1 cellular context compared by ENCODE assay signal in genomic region chr3:58383476-58383875, GRCh38.
TF ChIP-seq lines count a peak whose summit lies in the region.

No MANE protein-coding gene starts in this region.

TF ChIP-seq in HepG2, 621 proteins besides CTCF, POLR2A, EP300 and RAD21 (continued from another document):
- TF ChIP-seq SATB2 (CRISPR knock-in tag; IDR thresholded peaks at IDR 0.05) (no peak), ZNF335 (CRISPR knock-in tag; IDR thresholded peaks at IDR 0.05) (no peak), ZNF615 (CRISPR knock-in tag; IDR thresholded peaks at IDR 0.05; ENCODE audit: borderline replicate concordance) (no peak), HBP1 (CRISPR knock-in tag; IDR thresholded peaks at IDR 0.05; ENCODE audit: low read depth) (no peak), PLRG1 (conservative IDR thresholded peaks at IDR 0.05) (no peak), JUNB (CRISPR knock-in tag; IDR thresholded peaks at IDR 0.05; ENCODE audit: borderline replicate concordance) (no peak), ZNF614 (CRISPR knock-in tag; IDR thresholded peaks at IDR 0.05; ENCODE audit: borderline replicate concordance) (no peak)
- TF ChIP-seq, protein P1, sequence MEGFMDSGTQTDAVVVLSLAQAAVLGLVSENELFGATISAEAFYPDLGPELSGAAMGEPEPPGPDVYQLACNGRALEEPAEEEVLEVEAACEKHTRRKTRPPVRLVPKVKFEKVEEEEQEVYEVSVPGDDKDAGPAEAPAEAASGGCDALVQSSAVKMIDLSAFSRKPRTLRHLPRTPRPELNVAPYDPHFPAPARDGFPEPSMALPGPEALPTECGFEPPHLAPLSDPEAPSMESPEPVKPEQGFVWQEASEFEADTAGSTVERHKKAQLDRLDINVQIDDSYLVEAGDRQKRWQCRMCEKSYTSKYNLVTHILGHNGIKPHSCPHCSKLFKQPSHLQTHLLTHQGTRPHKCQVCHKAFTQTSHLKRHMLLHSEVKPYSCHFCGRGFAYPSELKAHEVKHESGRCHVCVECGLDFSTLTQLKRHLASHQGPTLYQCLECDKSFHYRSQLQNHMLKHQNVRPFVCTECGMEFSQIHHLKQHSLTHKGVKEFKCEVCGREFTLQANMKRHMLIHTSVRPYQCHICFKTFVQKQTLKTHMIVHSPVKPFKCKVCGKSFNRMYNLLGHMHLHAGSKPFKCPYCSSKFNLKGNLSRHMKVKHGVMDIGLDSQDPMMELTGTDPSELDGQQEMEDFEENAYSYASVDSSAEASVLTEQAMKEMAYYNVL (CRISPR knock-in tag; IDR thresholded peaks at IDR 0.05; ENCODE audit: borderline replicate concordance): no peak
